1 cellular context compared by ENCODE assay signal in genomic region chr9:130908129-130908877, GRCh38.
TF ChIP-seq lines count a peak whose summit lies in the region.

No MANE protein-coding gene starts in this region.

TF ChIP-seq in HEK293, 187 proteins besides CTCF, POLR2A, EP300 and RAD21 (continued from another document):
- TF ChIP-seq PRDM6 (tag by site-specific recombination; IDR thresholded peaks at IDR 0.05): no peak
- peak; percentile 68 for TF ChIP-seq ZNF341 (tag by site-specific recombination; IDR thresholded peaks at IDR 0.05; ENCODE audit: low read depth)
TF ChIP-seq in HEK293: peak in this region for 2.
